ENCODE assay signal across 27 cellular contexts in the genomic region with DNA sequence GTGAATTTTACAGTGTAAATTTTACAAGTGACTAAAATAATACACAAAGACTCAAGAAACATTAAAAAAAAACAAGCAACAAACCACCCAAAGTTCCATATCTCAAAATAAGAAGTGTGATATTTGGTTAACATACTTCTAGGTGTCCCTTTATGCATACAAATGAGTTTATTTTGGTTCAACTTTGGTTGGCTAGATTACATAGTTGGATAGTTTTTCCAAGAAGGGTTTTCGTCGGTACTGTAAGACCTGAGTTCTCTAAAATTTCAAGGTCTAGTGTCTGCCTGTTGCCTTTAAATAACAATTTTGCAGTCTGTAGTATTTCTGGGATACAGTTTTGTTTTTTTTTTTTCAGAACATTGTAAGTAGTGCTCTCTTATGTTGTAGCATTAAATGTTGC.
"Had no signal": no experiment of that assay in that cellular context is flagged by ENCODE, and none has a peak within 500 bp of the region (broad histone marks: within the 10 kb centered on the region; RNA-seq: fewer than 3 reads in every experiment).

No MANE protein-coding gene starts in this region.

- H3K27me3 ChIP-seq: esophagus muscularis mucosa, heart right ventricle, left lung, neutrophil, pancreas, right lobe of liver, vagina had no signal

- H3K4me1 ChIP-seq: esophagus muscularis mucosa, pancreas had no signal

- H3K9me3 Mint-ChIP-seq: naive B cell; natural killer cell treated with Interleukin-12 subunit alpha and Interleukin-12 subunit beta and Interleukin-15 and Interleukin-18, amount 100 ng/mL, for 72 hours had no signal

- H3K27ac Mint-ChIP-seq: mesothelial cell of epicardium; natural killer cell treated with Interleukin-12 subunit alpha and Interleukin-12 subunit beta and Interleukin-15 and Interleukin-18, amount 100 ng/mL, for 72 hours had no signal

- H3K27ac ChIP-seq: esophagus muscularis mucosa, left lung, neutrophil, pancreas, right lobe of liver, vagina had no signal

- H3K9me3 ChIP-seq: esophagus muscularis mucosa, left lung, mucosa of descending colon, neutrophil, pancreas, right lobe of liver, vagina had no signal

- H3K36me3 ChIP-seq: esophagus muscularis mucosa, heart right ventricle, left lung, neutrophil, pancreas, right lobe of liver, vagina had no signal

- H3K4me1 Mint-ChIP-seq: mesothelial cell of epicardium, neural crest cell had no signal

- H3K4me3 Mint-ChIP-seq: mesothelial cell of epicardium, naive B cell, neural crest cell had no signal

- DNase-seq: dermis blood vessel endothelial cell; effector memory CD4-positive, alpha-beta T cell; foreskin melanocyte; glutamatergic neuron; heart right ventricle; hippocampal formation; left cardiac atrium; left lung; mesenchymal stem cell; mucosa of descending colon; naive B cell; pancreas; right lobe of liver; stimulated activated CD4-positive, alpha-beta T cell treated with anti-CD3 and anti-CD28 coated beads, Interleukin-12 subunit alpha, Interleukin-12 subunit beta, amount 100 ng/mL, for 4 hours; stimulated activated CD4-positive, alpha-beta T cell treated with anti-CD3 and anti-CD28 coated beads, Interleukin-1b, Interleukin-23, amount 100 ng/mL, for 48 hours; stimulated activated CD4-positive, alpha-beta T cell treated with anti-CD3 and anti-CD28 coated beads, Interleukin-4, amount 100 ng/mL, for 1 hour; stimulated activated CD8-positive, alpha-beta memory T cell treated with anti-CD3 and anti-CD28 coated beads, Interleukin-4, amount 100 ng/mL, for 48 hours; stimulated activated naive CD4-positive, alpha-beta T cell treated with Interleukin-2 at 50 U/mL for 16 hours; trophoblast cell had no signal

- ATAC-seq: left lung, mucosa of descending colon, pancreas, right lobe of liver had no signal

- H3K27me3 Mint-ChIP-seq: naive B cell; natural killer cell treated with Interleukin-12 subunit alpha and Interleukin-12 subunit beta and Interleukin-15 and Interleukin-18, amount 100 ng/mL, for 72 hours had no signal

- H3K36me3 Mint-ChIP-seq: naive B cell; natural killer cell treated with Interleukin-12 subunit alpha and Interleukin-12 subunit beta and Interleukin-15 and Interleukin-18, amount 100 ng/mL, for 72 hours had no signal

- H3K4me3 ChIP-seq: coronary artery, esophagus muscularis mucosa, heart right ventricle, left lung, mucosa of descending colon, pancreas, right lobe of liver, smooth muscle cell, vagina had no signal
